Comparison of ENCODE assay signal across 12 cellular contexts in genomic region chr5:58197875-58198274, GRCh38.
DNase-seq lines count a peak whose midpoint lies in the region; ATAC-seq and TF ChIP-seq lines count a peak whose summit lies in the region.
"Had no signal": no experiment of that assay in that cellular context is flagged by ENCODE, and none has a peak within 500 bp of the region (broad histone marks: within the 10 kb centered on the region; RNA-seq: fewer than 3 reads in every experiment).

No MANE protein-coding gene starts in this region.

- H3K4me1 Mint-ChIP-seq in endodermal cell = no peaks in the 10 kb centered on the region
- H3K4me1 Mint-ChIP-seq in activated CD4-positive, alpha-beta T cell treated with anti-CD3 and anti-CD28 coated beads for 36 hours = no peaks in the 10 kb centered on the region
- H3K4me1 Mint-ChIP-seq in CD4-positive, alpha-beta T cell (ENCODE audit: low read depth) = no peaks in the 10 kb centered on the region

- ATAC-seq in PC-3 = peak; percentile 90
- no peak for ATAC-seq in activated CD4-positive, alpha-beta T cell treated with anti-CD3 and anti-CD28 coated beads for 36 hours
- ATAC-seq in CD4-positive, alpha-beta T cell (ENCODE audit: poor library complexity) = no peak
- ATAC-seq: CD8-positive, alpha-beta T cell had no signal

- no peak overlapping the region for H3K4me3 Mint-ChIP-seq in endodermal cell
- H3K4me3 Mint-ChIP-seq in activated CD4-positive, alpha-beta T cell treated with anti-CD3 and anti-CD28 coated beads for 36 hours = no peak overlapping the region
- H3K4me3 Mint-ChIP-seq in CD4-positive, alpha-beta T cell = no peak overlapping the region
- H3K4me3 Mint-ChIP-seq: CD8-positive, alpha-beta T cell had no signal

- H4K20me1 ChIP-seq in PC-3 (ENCODE audit: low read length) (no peaks in the 10 kb centered on the region), osteoblast (ENCODE audit: insufficient read depth, low read length) (no peaks in the 10 kb centered on the region)

- H3K79me2 ChIP-seq in PC-3 (ENCODE audit: low read length) (no peaks in the 10 kb centered on the region), osteoblast (ENCODE audit: insufficient read depth, low read length) (no peaks in the 10 kb centered on the region)

- TF ChIP-seq CTCF in PC-3 (conservative IDR thresholded peaks at IDR 0.05; ENCODE audit: low read depth, low read length) (no peak), endodermal cell (conservative IDR thresholded peaks at IDR 0.05) (no peak), osteoblast (IDR thresholded peaks at IDR 0.05; ENCODE audit: extremely low read depth, low read depth, low read length) (no peak)
- no peak for TF ChIP-seq CTCF in CD4-positive, alpha-beta T cell (IDR thresholded peaks at IDR 0.05)

- no peak overlapping the region for H3K4me3 ChIP-seq in PC-3 (ENCODE audit: low read length)
- H3K4me3 ChIP-seq in endodermal cell (ENCODE audit: low read length) = peak overlapping the region; percentile 50
- no peak overlapping the region for H3K4me3 ChIP-seq in osteoblast (ENCODE audit: insufficient read depth, low read length)

- H3F3A ChIP-seq in PC-3 (ENCODE audit: low read length, unreplicated experiment) = no peaks in the 10 kb centered on the region

- H3K9me2 ChIP-seq in PC-3 (replicated peaks; ENCODE audit: low read length) = no peaks in the 10 kb centered on the region

- peaks cover 4% of the 10 kb centered on the region for H3K36me3 Mint-ChIP-seq in endodermal cell (ENCODE audit: low read depth)
- no peaks in the 10 kb centered on the region for H3K36me3 Mint-ChIP-seq in activated CD4-positive, alpha-beta T cell treated with anti-CD3 and anti-CD28 coated beads for 36 hours (ENCODE audit: low read depth)
- no peaks in the 10 kb centered on the region for H3K36me3 Mint-ChIP-seq in CD4-positive, alpha-beta T cell (ENCODE audit: low read depth)
- H3K36me3 Mint-ChIP-seq: CD8-positive, alpha-beta T cell had no signal

- H3K9ac ChIP-seq in PC-3 (ENCODE audit: low read length) (no peak overlapping the region), endodermal cell (ENCODE audit: extremely low read depth, low read length, poor library complexity, severe bottlenecking) (no peak overlapping the region)

- H3K9me3 ChIP-seq in PC-3 (ENCODE audit: low read length) (no peaks in the 10 kb centered on the region), endodermal cell (ENCODE audit: control insufficient read depth, low read length) (peaks cover 25% of the 10 kb centered on the region), osteoblast (ENCODE audit: low read depth, low read length) (no peaks in the 10 kb centered on the region)
- H3K9me3 ChIP-seq in CD4-positive, alpha-beta T cell (ENCODE audit: control insufficient read depth, low read length) = no peaks in the 10 kb centered on the region

- H3K27ac Mint-ChIP-seq in endodermal cell = no peak overlapping the region
- no peak overlapping the region for H3K27ac Mint-ChIP-seq in activated CD4-positive, alpha-beta T cell treated with anti-CD3 and anti-CD28 coated beads for 36 hours
- no peak overlapping the region for H3K27ac Mint-ChIP-seq in CD4-positive, alpha-beta T cell
- H3K27ac Mint-ChIP-seq: CD8-positive, alpha-beta T cell had no signal

- peaks cover 14% of the 10 kb centered on the region for H3K4me1 ChIP-seq in PC-3 (ENCODE audit: insufficient read depth, low read length)
- peaks cover 6% of the 10 kb centered on the region for H3K4me1 ChIP-seq in endodermal cell (ENCODE audit: control insufficient read depth, insufficient read depth, low read length)
- peaks cover 3% of the 10 kb centered on the region for H3K4me1 ChIP-seq in osteoblast (ENCODE audit: insufficient read depth, low read length)
- H3K4me1 ChIP-seq: Caco-2 had no signal

- H3K27me3 ChIP-seq in PC-3 (ENCODE audit: low read length) = no peaks in the 10 kb centered on the region
- no peaks in the 10 kb centered on the region for H3K27me3 ChIP-seq in endodermal cell (ENCODE audit: control insufficient read depth, insufficient read depth, low read length, poor library complexity, severe bottlenecking)
- no peaks in the 10 kb centered on the region for H3K27me3 ChIP-seq in osteoblast (ENCODE audit: insufficient read depth, low read length)
- H3K27me3 ChIP-seq in CD4-positive, alpha-beta T cell (ENCODE audit: control insufficient read depth, insufficient read depth, low read length) = no peaks in the 10 kb centered on the region

- H3K9me3 Mint-ChIP-seq in endodermal cell = peaks cover 22% of the 10 kb centered on the region
- no peaks in the 10 kb centered on the region for H3K9me3 Mint-ChIP-seq in activated CD4-positive, alpha-beta T cell treated with anti-CD3 and anti-CD28 coated beads for 36 hours (ENCODE audit: low read depth)
- peaks cover 1% of the 10 kb centered on the region for H3K9me3 Mint-ChIP-seq in CD4-positive, alpha-beta T cell

- peak; percentile 41 for DNase-seq in PC-3
- DNase-seq in endodermal cell = no peak
- no peak for DNase-seq in osteoblast (ENCODE audit: insufficient read length, low spot score, missing footprints)
- DNase-seq in activated CD4-positive, alpha-beta T cell treated with anti-CD3 and anti-CD28 coated beads for 36 hours = no peak
- DNase-seq in CD4-positive, alpha-beta T cell = no peak
- DNase-seq in DMS114 treated with DMSO at 0.1 percent for 48 hours (lab: John Stamatoyannopoulos, UW; ENCODE audit: unreplicated experiment) = no peak
- DNase-seq: C1 segment of cervical spinal cord; Caco-2; CD8-positive, alpha-beta T cell; DMS79; GOT3; HCEC 1CT had no signal

- no TSS peak for BruUV-seq in PC-3 (replicated peaks; lab: Mats Ljungman, UMichigan)

- H3K36me3 ChIP-seq in PC-3 (ENCODE audit: low read depth, low read length) = no peaks in the 10 kb centered on the region
- H3K36me3 ChIP-seq in endodermal cell (ENCODE audit: control insufficient read depth, insufficient read depth, low read length) = no peaks in the 10 kb centered on the region
- H3K36me3 ChIP-seq in osteoblast (ENCODE audit: insufficient read depth, low read length) = no peaks in the 10 kb centered on the region

- no peaks in the 10 kb centered on the region for H3K27me3 Mint-ChIP-seq in endodermal cell (ENCODE audit: insufficient read depth)
- peaks cover 4% of the 10 kb centered on the region for H3K27me3 Mint-ChIP-seq in activated CD4-positive, alpha-beta T cell treated with anti-CD3 and anti-CD28 coated beads for 36 hours
- no peaks in the 10 kb centered on the region for H3K27me3 Mint-ChIP-seq in CD4-positive, alpha-beta T cell

- H3K4me2 ChIP-seq in PC-3 (ENCODE audit: low read length) (no peak overlapping the region), osteoblast (ENCODE audit: insufficient read depth, low read length) (no peak overlapping the region)

- CTCF ChIA-PET in PC-3 (lab: Charles Lee) = no interaction called here
- CTCF ChIA-PET in activated CD4-positive, alpha-beta T cell treated with anti-CD3 and anti-CD28 coated beads for 36 hours (lab: Charles Lee) = interaction anchor here (0.7 kb wide), 1 partner anchor 418 kb away, joined by 3 read pairs; no protein-coding TSS in a partner anchor
- CTCF ChIA-PET in CD4-positive, alpha-beta T cell (lab: Charles Lee) = no interaction called here

- no peak overlapping the region for H2AFZ ChIP-seq in PC-3 (ENCODE audit: low read length)
- peak overlapping the region; percentile 19 for H2AFZ ChIP-seq in osteoblast (ENCODE audit: low read length)

- intact Hi-C loops in PC-3 (cut with micrococcal nuclease) = loop anchor here (5.0 kb wide), 1 partner anchor 119 kb away; no protein-coding TSS in a partner anchor
- intact Hi-C loops in activated CD4-positive, alpha-beta T cell treated with anti-CD3 and anti-CD28 coated beads for 36 hours (cut with DNase I, micrococcal nuclease) = no loop called here
- intact Hi-C loops in CD4-positive, alpha-beta T cell (cut with DNase I, micrococcal nuclease) = no loop called here

- POLR2A ChIA-PET in PC-3 (lab: Charles Lee; ENCODE audit: unreplicated experiment) = no interaction called here
- POLR2A ChIA-PET in activated CD4-positive, alpha-beta T cell treated with anti-CD3 and anti-CD28 coated beads for 36 hours (lab: Charles Lee) = no interaction called here
- POLR2A ChIA-PET in CD4-positive, alpha-beta T cell (lab: Charles Lee) = no interaction called here

- H3K27ac ChIP-seq in PC-3 (ENCODE audit: low read length) (peak overlapping the region; percentile 59), endodermal cell (ENCODE audit: low read depth, low read length) (no peak overlapping the region), osteoblast (ENCODE audit: low read depth, low read length) (no peak overlapping the region)
- no peak overlapping the region for H3K27ac ChIP-seq in CD4-positive, alpha-beta T cell (ENCODE audit: low read depth, low read length)
